Comparison of ENCODE assay signal across 17 cellular contexts in genomic region chr21:31030367-31031106, GRCh38. TPM values are rescaled to one million over a fixed set of nuclear protein-coding genes. Genes with fewer than 3 reads are reported as not detected.
DNase-seq lines count a peak whose midpoint lies in the region; ATAC-seq, FAIRE-seq and TF ChIP-seq lines count a peak whose summit lies in the region.
"Had no signal": no experiment of that assay in that cellular context is flagged by ENCODE, and none has a peak within 500 bp of the region (broad histone marks: within the 10 kb centered on the region; RNA-seq: fewer than 3 reads in every experiment).

No MANE protein-coding gene starts in this region.

- TF ChIP-seq CTCF in SK-N-SH (IDR thresholded peaks at IDR 0.05), result no peak

- no peak overlapping the region for H3K27ac ChIP-seq in SK-N-SH (ENCODE audit: low read depth in 2 of 2, low read length in 1 of 2)
- H3K27ac ChIP-seq: heart left ventricle, neural progenitor cell, SJSA1 had no signal

- no peak for TF ChIP-seq EP300 in SK-N-SH (IDR thresholded peaks at IDR 0.05; ENCODE audit: borderline replicate concordance in 1 of 2, low read depth in 1 of 2, low read length in 1 of 2)

- no peaks in the 10 kb centered on the region for H3K4me1 ChIP-seq in SK-N-SH (ENCODE audit: control insufficient read depth in 1 of 2, insufficient read depth in 2 of 2, low read depth in 1 of 2, low read length in 1 of 2)
- H3K4me1 ChIP-seq: heart left ventricle, neural progenitor cell, SJSA1 had no signal

- H2AFZ ChIP-seq in SK-N-SH (ENCODE audit: low read depth), result no peak overlapping the region
- H2AFZ ChIP-seq: neural progenitor cell had no signal

- no peaks in the 10 kb centered on the region for H3F3A ChIP-seq in SK-N-SH (replicated peaks; ENCODE audit: insufficient read depth)

- no peaks in the 10 kb centered on the region for H4K20me1 ChIP-seq in SK-N-SH (ENCODE audit: insufficient read depth)

- DNase-seq in GM12891 (ENCODE audit: insufficient read length, low spot score), result no peak
- DNase-seq in superior temporal gyrus (ENCODE audit: extremely low spot score), result no peak
- DNase-seq in stimulated activated effector memory CD8-positive, alpha-beta T cell treated with anti-CD3 and anti-CD28 coated beads, Interleukin-12 subunit alpha, Interleukin-12 subunit beta, amount 100 ng/mL, for 72 hours (ENCODE audit: low spot score in 2 of 2), result no peak
- DNase-seq in mucosa of gallbladder (ENCODE audit: low spot score), result no peak
- DNase-seq in SK-N-SH, result no peak
- DNase-seq: DMS79 treated with DMSO at 0.1 percent for 48 hours, heart left ventricle, left ventricle myocardium superior, NCI-H526, small intestine had no signal

- no peaks in the 10 kb centered on the region for H3K9me3 ChIP-seq in SK-N-SH
- H3K9me3 ChIP-seq: SJSA1 had no signal

- peak; percentile 57 for FAIRE-seq in GM12891 (lab: Jason Lieb, UNC)
- FAIRE-seq: small intestine had no signal

- no peak overlapping the region for H3K27ac Mint-ChIP-seq in stimulated activated effector memory CD8-positive, alpha-beta T cell treated with anti-CD3 and anti-CD28 coated beads, Interleukin-12 subunit alpha, Interleukin-12 subunit beta, amount 100 ng/mL, for 72 hours
- H3K27ac Mint-ChIP-seq: brain, neural progenitor cell, type B pancreatic cell had no signal

- no peaks in the 10 kb centered on the region for H3K36me3 Mint-ChIP-seq in stimulated activated effector memory CD8-positive, alpha-beta T cell treated with anti-CD3 and anti-CD28 coated beads, Interleukin-12 subunit alpha, Interleukin-12 subunit beta, amount 100 ng/mL, for 72 hours
- H3K36me3 Mint-ChIP-seq: brain, neural progenitor cell, type B pancreatic cell had no signal

- POLR2A ChIA-PET in SK-N-SH (lab: Yijun Ruan, JAX), result no interaction called here

- H3K4me1 Mint-ChIP-seq in stimulated activated effector memory CD8-positive, alpha-beta T cell treated with anti-CD3 and anti-CD28 coated beads, Interleukin-12 subunit alpha, Interleukin-12 subunit beta, amount 100 ng/mL, for 72 hours, result no peaks in the 10 kb centered on the region
- H3K4me1 Mint-ChIP-seq: neural progenitor cell had no signal

- no peak overlapping the region for H3K4me2 ChIP-seq in SK-N-SH
- H3K4me2 ChIP-seq: neural progenitor cell had no signal

- no peaks in the 10 kb centered on the region for H3K9me2 ChIP-seq in SK-N-SH

- no peak overlapping the region for H3K4me3 Mint-ChIP-seq in stimulated activated effector memory CD8-positive, alpha-beta T cell treated with anti-CD3 and anti-CD28 coated beads, Interleukin-12 subunit alpha, Interleukin-12 subunit beta, amount 100 ng/mL, for 72 hours
- H3K4me3 Mint-ChIP-seq: brain, neural progenitor cell, type B pancreatic cell had no signal

- H3K9ac ChIP-seq in SK-N-SH, result no peak overlapping the region
- H3K9ac ChIP-seq: neural progenitor cell had no signal

- H3K36me3 ChIP-seq in SK-N-SH (replicated peaks in 1 of 2; ENCODE audit: control insufficient read depth in 1 of 2, insufficient read depth in 2 of 2, low read length in 1 of 2), result no peaks in the 10 kb centered on the region
- H3K36me3 ChIP-seq: heart left ventricle, neural progenitor cell, SJSA1 had no signal

- no peaks in the 10 kb centered on the region for H3K9me3 Mint-ChIP-seq in stimulated activated effector memory CD8-positive, alpha-beta T cell treated with anti-CD3 and anti-CD28 coated beads, Interleukin-12 subunit alpha, Interleukin-12 subunit beta, amount 100 ng/mL, for 72 hours
- H3K9me3 Mint-ChIP-seq: neural progenitor cell had no signal

- no peaks in the 10 kb centered on the region for H3K27me3 ChIP-seq in SK-N-SH (ENCODE audit: insufficient read depth)
- H3K27me3 ChIP-seq: heart left ventricle, neural progenitor cell, SJSA1 had no signal

- no peak for TF ChIP-seq RAD21 in SK-N-SH (IDR thresholded peaks at IDR 0.05; ENCODE audit: low read length)

- no peak for TF ChIP-seq POLR2A in GM12891 (IDR thresholded peaks at IDR 0.05; ENCODE audit: low read depth, low read length)

- no peak overlapping the region for H3K4me3 ChIP-seq in SK-N-SH (ENCODE audit: low read depth in 2 of 2, low read length in 1 of 2)
- H3K4me3 ChIP-seq: heart left ventricle, neural progenitor cell, SJSA1 had no signal

- WGBS in SK-N-SH (ENCODE audit: low lambda C conversion rate), result 10% methylated on average over 3 of the region's 3 CpGs

- H3K79me2 ChIP-seq in SK-N-SH (ENCODE audit: insufficient read depth), result no peaks in the 10 kb centered on the region

- ATAC-seq in GM19328 (IDR thresholded peaks at IDR 0.05; ENCODE audit: unreplicated experiment) (peak; percentile 82), HG02642 (IDR thresholded peaks at IDR 0.05; ENCODE audit: poor library complexity, unreplicated experiment) (peak; percentile 88), HG03442 (IDR thresholded peaks at IDR 0.05; ENCODE audit: unreplicated experiment) (peak; percentile 87)
- ATAC-seq in stimulated activated effector memory CD8-positive, alpha-beta T cell treated with anti-CD3 and anti-CD28 coated beads, Interleukin-12 subunit alpha, Interleukin-12 subunit beta, amount 100 ng/mL, for 72 hours, result no peak
- ATAC-seq: heart left ventricle, left ventricle myocardium superior had no signal

- CTCF ChIA-PET in SK-N-SH (lab: Yijun Ruan, JAX), result interaction anchor here (1.1 kb wide), 1 partner anchor 13 kb away, joined by 3 read pairs; no protein-coding TSS in a partner anchor

TF ChIP-seq in GM12891, 5 proteins besides CTCF, POLR2A, EP300 and RAD21:
- TF ChIP-seq POU2F2 (IDR thresholded peaks at IDR 0.05; ENCODE audit: low read depth, low read length), result no peak
- no peak for TF ChIP-seq TAF1 (IDR thresholded peaks at IDR 0.05; ENCODE audit: low read depth, low read length)
- TF ChIP-seq POLR2AphosphoS5 (IDR thresholded peaks at IDR 0.05; ENCODE audit: low read depth, low read length), result no peak
- peak; percentile 91 for TF ChIP-seq SPI1 (IDR thresholded peaks at IDR 0.05; ENCODE audit: low read depth, low read length)
- no peak for TF ChIP-seq PAX5 (IDR thresholded peaks at IDR 0.05; ENCODE audit: insufficient read depth, low read length, severe bottlenecking)

TF ChIP-seq in SK-N-SH, 30 proteins besides CTCF, POLR2A, EP300 and RAD21:
- TF ChIP-seq RFX5 (IDR thresholded peaks at IDR 0.05; ENCODE audit: low read length), result no peak
- TF ChIP-seq, protein P1, sequence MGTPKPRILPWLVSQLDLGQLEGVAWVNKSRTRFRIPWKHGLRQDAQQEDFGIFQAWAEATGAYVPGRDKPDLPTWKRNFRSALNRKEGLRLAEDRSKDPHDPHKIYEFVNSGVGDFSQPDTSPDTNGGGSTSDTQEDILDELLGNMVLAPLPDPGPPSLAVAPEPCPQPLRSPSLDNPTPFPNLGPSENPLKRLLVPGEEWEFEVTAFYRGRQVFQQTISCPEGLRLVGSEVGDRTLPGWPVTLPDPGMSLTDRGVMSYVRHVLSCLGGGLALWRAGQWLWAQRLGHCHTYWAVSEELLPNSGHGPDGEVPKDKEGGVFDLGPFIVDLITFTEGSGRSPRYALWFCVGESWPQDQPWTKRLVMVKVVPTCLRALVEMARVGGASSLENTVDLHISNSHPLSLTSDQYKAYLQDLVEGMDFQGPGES (IDR thresholded peaks at IDR 0.05; ENCODE audit: low read depth, low read length), result no peak
- TF ChIP-seq USF2 (IDR thresholded peaks at IDR 0.05; ENCODE audit: borderline replicate concordance, low read depth, low read length), result no peak
- no peak for TF ChIP-seq MXI1 (IDR thresholded peaks at IDR 0.05; ENCODE audit: low read depth, low read length)
- no peak for TF ChIP-seq RCOR1 (IDR thresholded peaks at IDR 0.05; ENCODE audit: low read length)

RNA-seq across cellular contexts. Expression of gene KRTAP19-8, which starts 7.7 kb away (rescaled TPM):
- not detected for polyA plus RNA-seq in GM12891 (2012; ENCODE audit: low read depth, missing spikeins)
- total RNA-seq in mucosa of gallbladder, result not detected
- polyA plus RNA-seq in SK-N-SH (2012; rRNA removed), result not detected in 2 replicates
- not detected in 2 replicates for polyA plus RNA-seq in SK-N-SH (2012; cell fraction: cytosol; rRNA removed)
- polyA plus RNA-seq in SK-N-SH (2012; cell fraction: nucleus; rRNA removed), result not detected in 2 replicates
- total RNA-seq: heart left ventricle, left ventricle myocardium superior, SJSA1 had no signal
- polyA plus RNA-seq: heart left ventricle, small intestine had no signal
